ENCODE assay signal across 9 cellular contexts in genomic region chr1:20472860-20473711, GRCh38. TPM values are rescaled to one million over a fixed set of nuclear protein-coding genes. Genes with fewer than 3 reads are reported as not detected.
DNase-seq lines count a peak whose midpoint lies in the region; ATAC-seq and TF ChIP-seq lines count a peak whose summit lies in the region.
"Had no signal": no experiment of that assay in that cellular context is flagged by ENCODE, and none has a peak within 500 bp of the region (broad histone marks: within the 10 kb centered on the region; RNA-seq: fewer than 3 reads in every experiment).

No MANE protein-coding gene starts in this region.

- H3K9ac ChIP-seq in PC-3 (ENCODE audit: low read length) = no peak overlapping the region

- POLR2A ChIA-PET in activated CD4-positive, alpha-beta T cell treated with anti-CD3 and anti-CD28 coated beads for 36 hours (lab: Charles Lee) = no interaction called here
- POLR2A ChIA-PET in PC-3 (lab: Charles Lee; ENCODE audit: unreplicated experiment) = no interaction called here

- CTCF ChIA-PET in activated CD4-positive, alpha-beta T cell treated with anti-CD3 and anti-CD28 coated beads for 36 hours (lab: Charles Lee) = no interaction called here
- CTCF ChIA-PET in PC-3 (lab: Charles Lee) = no interaction called here

- H4K20me1 ChIP-seq in PC-3 (ENCODE audit: low read length) = no peaks in the 10 kb centered on the region

- H3F3A ChIP-seq in PC-3 (ENCODE audit: low read length, unreplicated experiment) = no peaks in the 10 kb centered on the region

- H3K79me2 ChIP-seq in PC-3 (ENCODE audit: low read length) = no peaks in the 10 kb centered on the region

- ATAC-seq in activated CD4-positive, alpha-beta T cell treated with anti-CD3 and anti-CD28 coated beads for 36 hours = peak; percentile 30
- ATAC-seq in GM21447 (IDR thresholded peaks at IDR 0.05; ENCODE audit: unreplicated experiment) (no peak), PC-3 (no peak), GM19452 (IDR thresholded peaks at IDR 0.05; ENCODE audit: unreplicated experiment) (no peak)

- no peak for TF ChIP-seq CTCF in PC-3 (conservative IDR thresholded peaks at IDR 0.05; ENCODE audit: low read depth, low read length)

- no peak overlapping the region for H3K27ac Mint-ChIP-seq in activated CD4-positive, alpha-beta T cell treated with anti-CD3 and anti-CD28 coated beads for 36 hours

- no peak overlapping the region for H3K4me3 Mint-ChIP-seq in activated CD4-positive, alpha-beta T cell treated with anti-CD3 and anti-CD28 coated beads for 36 hours

- no peaks in the 10 kb centered on the region for H3K27me3 ChIP-seq in PC-3 (ENCODE audit: low read length)

- no peak overlapping the region for H2AFZ ChIP-seq in PC-3 (ENCODE audit: low read length)

- BruUV-seq in PC-3 (replicated peaks; lab: Mats Ljungman, UMichigan) = no TSS peak

- H3K9me3 Mint-ChIP-seq in activated CD4-positive, alpha-beta T cell treated with anti-CD3 and anti-CD28 coated beads for 36 hours (ENCODE audit: low read depth) = no peaks in the 10 kb centered on the region

- no peak overlapping the region for H3K4me2 ChIP-seq in PC-3 (ENCODE audit: low read length)

- no peaks in the 10 kb centered on the region for H3K9me2 ChIP-seq in PC-3 (replicated peaks; ENCODE audit: low read length)

- H3K4me1 Mint-ChIP-seq in activated CD4-positive, alpha-beta T cell treated with anti-CD3 and anti-CD28 coated beads for 36 hours = peaks cover 2% of the 10 kb centered on the region

- H3K9me3 ChIP-seq in PC-3 (ENCODE audit: low read length) = no peaks in the 10 kb centered on the region

- peaks cover 25% of the 10 kb centered on the region for H3K4me1 ChIP-seq in PC-3 (ENCODE audit: insufficient read depth, low read length)

- peak; percentile 58 for DNase-seq in activated CD4-positive, alpha-beta T cell treated with anti-CD3 and anti-CD28 coated beads for 36 hours
- DNase-seq in activated CD4-positive, alpha-beta T cell treated with anti-CD3 and anti-CD28 coated beads for 1 hour = no peak
- DNase-seq in astrocyte of the hippocampus (ENCODE audit: low read depth, low spot score) = peak; percentile 75
- DNase-seq in iPS-NIHi11 (ENCODE audit: low spot score) = peak; percentile 91
- DNase-seq in stimulated activated CD8-positive, alpha-beta memory T cell treated with anti-CD3 and anti-CD28 coated beads, Interleukin-4, amount 100 ng/mL, for 48 hours = peak; percentile 63
- DNase-seq in PC-3 = no peak
- DNase-seq: NCI-H1694 treated with DMSO at 0.1 percent for 48 hours had no signal

- no peak overlapping the region for H3K4me3 ChIP-seq in PC-3 (ENCODE audit: low read length)

- H3K36me3 Mint-ChIP-seq in activated CD4-positive, alpha-beta T cell treated with anti-CD3 and anti-CD28 coated beads for 36 hours (ENCODE audit: low read depth) = no peaks in the 10 kb centered on the region

- intact Hi-C loops in activated CD4-positive, alpha-beta T cell treated with anti-CD3 and anti-CD28 coated beads for 36 hours (cut with DNase I, micrococcal nuclease) = no loop called here
- intact Hi-C loops in PC-3 (cut with micrococcal nuclease) = no loop called here

- no peaks in the 10 kb centered on the region for H3K36me3 ChIP-seq in PC-3 (ENCODE audit: low read depth, low read length)

- H3K27me3 Mint-ChIP-seq in activated CD4-positive, alpha-beta T cell treated with anti-CD3 and anti-CD28 coated beads for 36 hours = peaks cover 53% of the 10 kb centered on the region

- no peak overlapping the region for H3K27ac ChIP-seq in PC-3 (ENCODE audit: low read length)

RNA-seq across cellular contexts. Expression of gene CAMK2N1, which starts 12.9 kb away (rescaled TPM):
- total RNA-seq in activated CD4-positive, alpha-beta T cell treated with anti-CD3 and anti-CD28 coated beads for 36 hours = under 1 TPM; 0.48 to 0.49 TPM
- 51.2 and 56.9 TPM in 2 replicates for total RNA-seq in PC-3 (2014; rRNA removed)

RNA-seq across cellular contexts. Expression of gene MUL1, which starts 34.9 kb away (rescaled TPM):
- 10 to 100 TPM in 1 of 2 experiments, 1 to 10 TPM in 1; 9.0 to 13.1 TPM for total RNA-seq in activated CD4-positive, alpha-beta T cell treated with anti-CD3 and anti-CD28 coated beads for 36 hours
- 28.9 and 29.5 TPM in 2 replicates for total RNA-seq in PC-3 (2014; rRNA removed)

Comparison
In these comparisons a context has a peak if more than half of its experiments do, and no peak if none do; other contexts are left out.
1. DNase-seq: peak in activated CD4-positive, alpha-beta T cell treated with anti-CD3 and anti-CD28 coated beads for 36 hours (single experiment), astrocyte of the hippocampus (single experiment), iPS-NIHi11 (single experiment) and stimulated activated CD8-positive, alpha-beta memory T cell treated with anti-CD3 and anti-CD28 coated beads, Interleukin-4, amount 100 ng/mL, for 48 hours (single experiment); none in activated CD4-positive, alpha-beta T cell treated with anti-CD3 and anti-CD28 coated beads for 1 hour (single experiment) and PC-3 (single experiment).
2. RNA of gene CAMK2N1, which starts 12.9 kb away (total RNA-seq): 51.2 to 56.9 TPM in PC-3; 0.48 to 0.49 TPM in activated CD4-positive, alpha-beta T cell treated with anti-CD3 and anti-CD28 coated beads for 36 hours; every median in the first group is over 10 times any median in the second.